ENCODE assay signal across 13 cellular contexts in the genomic region with DNA sequence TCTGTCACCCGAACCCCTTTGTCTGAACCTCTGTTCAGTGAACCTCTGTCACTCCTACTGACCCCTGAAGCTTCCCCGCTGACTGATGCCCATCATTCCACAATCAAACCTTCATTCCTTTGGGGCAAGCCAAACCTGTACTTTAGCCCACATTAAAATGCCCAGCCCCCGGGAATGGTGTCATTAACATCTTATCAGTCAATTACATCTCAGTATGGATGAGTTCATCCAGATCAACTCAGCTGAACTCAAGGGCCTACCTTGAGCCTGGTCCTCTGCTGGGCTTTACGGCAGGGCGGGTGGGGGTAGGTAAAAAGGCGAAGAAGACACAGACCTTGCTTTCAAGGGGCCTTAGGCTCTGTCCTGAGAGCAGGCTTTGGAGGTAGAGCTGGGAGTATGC.
DNase-seq lines count a peak whose midpoint lies in the region; ATAC-seq and TF ChIP-seq lines count a peak whose summit lies in the region.
"Had no signal": no experiment of that assay in that cellular context is flagged by ENCODE, and none has a peak within 500 bp of the region (broad histone marks: within the 10 kb centered on the region; RNA-seq: fewer than 3 reads in every experiment).

No MANE protein-coding gene starts in this region.

- POLR2A ChIA-PET in HEK293 (lab: Yijun Ruan, JAX), result no interaction called here

- H3K9me3 ChIP-seq in HEK293 (ENCODE audit: control insufficient read depth, insufficient read depth, low read depth, low read length) (no peaks in the 10 kb centered on the region), Peyer's patch (no peaks in the 10 kb centered on the region), mucosa of rectum (ENCODE audit: control insufficient read depth in 2 of 2, low read length in 2 of 2) (no peaks in the 10 kb centered on the region), adrenal gland (replicated peaks in 1 of 3) (no peaks in the 10 kb centered on the region)
- H3K9me3 ChIP-seq: BLaER1 treated with 17β-estradiol and CSF1 and Interleukin-3, amounts not matched to agents 10 nM and 100 nM had no signal

- CTCF ChIA-PET in HEK293 (lab: Yijun Ruan, JAX), result interaction anchor here (0.6 kb wide), 2 partner anchors 147 to 391 kb away, joined by 3 to 4 read pairs; no protein-coding TSS in a partner anchor

- peak overlapping the region; percentile 3 for H3K27ac Mint-ChIP-seq in stimulated activated effector memory CD8-positive, alpha-beta T cell treated with anti-CD3 and anti-CD28 coated beads, Interleukin-12 subunit alpha, Interleukin-12 subunit beta, amount 100 ng/mL, for 72 hours
- H3K27ac Mint-ChIP-seq: CD4-positive, CD25-positive, alpha-beta regulatory T cell had no signal

- DNase-seq in Peyer's patch (peak in 2 of 3 donors; percentile 71 to 82), adrenal gland (no peak), germinal center (ENCODE audit: low spot score) (no peak), KBM-7 (no peak)
- no peak for DNase-seq in stimulated activated effector memory CD8-positive, alpha-beta T cell treated with anti-CD3 and anti-CD28 coated beads, Interleukin-12 subunit alpha, Interleukin-12 subunit beta, amount 100 ng/mL, for 72 hours (ENCODE audit: low spot score in 2 of 2)
- DNase-seq: ACHN; Calu3; CD4-positive, CD25-positive, alpha-beta regulatory T cell; DMS 273 treated with DMSO at 0.1 percent for 48 hours; HCEC 1CT had no signal

- ATAC-seq in stimulated activated effector memory CD8-positive, alpha-beta T cell treated with anti-CD3 and anti-CD28 coated beads, Interleukin-12 subunit alpha, Interleukin-12 subunit beta, amount 100 ng/mL, for 72 hours, result no peak

- H3K27me3 ChIP-seq in Peyer's patch (no peaks in the 10 kb centered on the region), mucosa of rectum (ENCODE audit: control insufficient read depth in 2 of 2, insufficient read depth in 2 of 2, low read length in 2 of 2) (no peaks in the 10 kb centered on the region), adrenal gland (no peaks in the 10 kb centered on the region)
- H3K27me3 ChIP-seq: BLaER1 treated with 17β-estradiol and CSF1 and Interleukin-3, amounts not matched to agents 10 nM and 100 nM had no signal

- H3K36me3 Mint-ChIP-seq in stimulated activated effector memory CD8-positive, alpha-beta T cell treated with anti-CD3 and anti-CD28 coated beads, Interleukin-12 subunit alpha, Interleukin-12 subunit beta, amount 100 ng/mL, for 72 hours, result no peaks in the 10 kb centered on the region
- H3K36me3 Mint-ChIP-seq: CD4-positive, CD25-positive, alpha-beta regulatory T cell had no signal

- H3K4me1 ChIP-seq in HEK293 (ENCODE audit: control insufficient read depth, insufficient read depth, low read length), result peaks cover 4% of the 10 kb centered on the region; the same call in 1 of the 2 replicates
- H3K4me1 ChIP-seq in Peyer's patch, result peaks cover 0 to 19% (median 3%) of the 10 kb centered on the region in 4 donors
- H3K4me1 ChIP-seq in mucosa of rectum (ENCODE audit: control insufficient read depth in 2 of 2, insufficient read depth in 2 of 2, low read length in 2 of 2), result peaks cover 11 to 21% of the 10 kb centered on the region in 2 donors
- peaks cover 3 to 12% of the 10 kb centered on the region in 2 donors for H3K4me1 ChIP-seq in adrenal gland (replicated peaks in 1 of 2)

- H3K4me1 Mint-ChIP-seq in stimulated activated effector memory CD8-positive, alpha-beta T cell treated with anti-CD3 and anti-CD28 coated beads, Interleukin-12 subunit alpha, Interleukin-12 subunit beta, amount 100 ng/mL, for 72 hours, result no peaks in the 10 kb centered on the region
- H3K4me1 Mint-ChIP-seq: CD4-positive, CD25-positive, alpha-beta regulatory T cell had no signal

- TF ChIP-seq POLR2A in Peyer's patch (IDR thresholded peaks at IDR 0.05), result no peak
- no peak for TF ChIP-seq POLR2A in adrenal gland (IDR thresholded peaks at IDR 0.05)

- no peak overlapping the region for H3K4me3 ChIP-seq in HEK293 (ENCODE audit: low read depth, low read length)
- no peak overlapping the region for H3K4me3 ChIP-seq in Peyer's patch
- no peak overlapping the region for H3K4me3 ChIP-seq in mucosa of rectum (ENCODE audit: low read length in 2 of 2)
- no peak overlapping the region for H3K4me3 ChIP-seq in adrenal gland
- H3K4me3 ChIP-seq: BLaER1 treated with 17β-estradiol and CSF1 and Interleukin-3, amounts not matched to agents 10 nM and 100 nM had no signal

- H3K36me3 ChIP-seq in HEK293 (ENCODE audit: control insufficient read depth in 2 of 2, insufficient read depth in 1 of 2, low read length in 2 of 2) (no peaks in the 10 kb centered on the region), Peyer's patch (no peaks in the 10 kb centered on the region), mucosa of rectum (ENCODE audit: control insufficient read depth in 2 of 2, insufficient read depth in 2 of 2, low read length in 2 of 2) (peaks cover 4 to 9% of the 10 kb centered on the region in 2 donors), adrenal gland (replicated peaks in 1 of 2) (no peaks in the 10 kb centered on the region)
- H3K36me3 ChIP-seq: BLaER1 treated with 17β-estradiol and CSF1 and Interleukin-3, amounts not matched to agents 10 nM and 100 nM had no signal

- TF ChIP-seq CTCF in HEK293 (tag by site-specific recombination; IDR thresholded peaks at IDR 0.05), result no peak
- TF ChIP-seq CTCF in Peyer's patch (IDR thresholded peaks at IDR 0.05), result no peak
- TF ChIP-seq CTCF in adrenal gland (IDR thresholded peaks at IDR 0.05), result no peak

- in situ Hi-C loops in KBM-7 (cut with MboI; ENCODE audit: low pct_unique_long_range_greater_than_20kb, low sequenced_read_pairs), result no loop called here

- 84 to 92% (median 85%) methylated on average over 5 to 6 of the region's 6 CpGs for WGBS in adrenal gland, 4 donors

- H3K4me3 Mint-ChIP-seq in stimulated activated effector memory CD8-positive, alpha-beta T cell treated with anti-CD3 and anti-CD28 coated beads, Interleukin-12 subunit alpha, Interleukin-12 subunit beta, amount 100 ng/mL, for 72 hours, result no peak overlapping the region
- H3K4me3 Mint-ChIP-seq: CD4-positive, CD25-positive, alpha-beta regulatory T cell had no signal

- H3K27ac ChIP-seq in HEK293 (ENCODE audit: extremely low read depth, low read depth, low read length) (no peak overlapping the region), Peyer's patch (peak overlapping the region in 3 of 4 donors; percentile 75 to 97 (median 86)), mucosa of rectum (ENCODE audit: low read depth in 2 of 2, low read length in 2 of 2) (peak overlapping the region; percentile 71 to 75), adrenal gland (no peak overlapping the region)
- H3K27ac ChIP-seq: BLaER1 treated with 17β-estradiol and CSF1 and Interleukin-3, amounts not matched to agents 10 nM and 100 nM had no signal

- H3K9ac ChIP-seq in mucosa of rectum (ENCODE audit: low read depth in 1 of 2, low read length in 2 of 2), result no peak overlapping the region
- H3K9ac ChIP-seq: BLaER1 treated with 17β-estradiol and CSF1 and Interleukin-3, amounts not matched to agents 10 nM and 100 nM had no signal

- intact Hi-C loops in adrenal gland (cut with DNase I), result no loop called here

- H3K9me3 Mint-ChIP-seq in stimulated activated effector memory CD8-positive, alpha-beta T cell treated with anti-CD3 and anti-CD28 coated beads, Interleukin-12 subunit alpha, Interleukin-12 subunit beta, amount 100 ng/mL, for 72 hours, result no peaks in the 10 kb centered on the region
- H3K9me3 Mint-ChIP-seq: CD4-positive, CD25-positive, alpha-beta regulatory T cell had no signal

TF ChIP-seq in HEK293, 187 proteins besides CTCF, POLR2A, EP300 and RAD21:
- peak; percentile 71 for TF ChIP-seq SP7 (tag by site-specific recombination; IDR thresholded peaks at IDR 0.05)
- TF ChIP-seq EGR2 (tag by site-specific recombination; IDR thresholded peaks at IDR 0.05; ENCODE audit: low read depth), result peak; percentile 24; the same call in 1 of the 2 replicates
- no peak for TF ChIP-seq MEIS1 (CRISPR knock-in tag; IDR thresholded peaks at IDR 0.05; ENCODE audit: borderline replicate concordance)
- TF ChIP-seq ZNF677 (tag by site-specific recombination; IDR thresholded peaks at IDR 0.05), result no peak

Comparison
In these comparisons a context has a peak if more than half of its experiments do, and no peak if none do; other contexts are left out.
1. H3K27ac ChIP-seq: peak in Peyer's patch (3 of 4) and mucosa of rectum (2 of 2); none in HEK293 (single experiment) and adrenal gland (0 of 5).
2. DNase-seq: peak in Peyer's patch (2 of 3); none in stimulated activated effector memory CD8-positive, alpha-beta T cell treated with anti-CD3 and anti-CD28 coated beads, Interleukin-12 subunit alpha, Interleukin-12 subunit beta, amount 100 ng/mL, for 72 hours (0 of 2), adrenal gland (0 of 7), germinal center (single experiment) and KBM-7 (single experiment).